Comparison of ENCODE assay signal across 8 cellular contexts in genomic region chr1:54764132-54764921, GRCh38. TPM values are rescaled to one million over a fixed set of nuclear protein-coding genes. Genes with fewer than 3 reads are reported as not detected.
DNase-seq lines count a peak whose midpoint lies in the region; ATAC-seq and TF ChIP-seq lines count a peak whose summit lies in the region.

Gene PARS2, minus strand, starts transcription at chr1:54764523. Its CDS starts 5,362 bp downstream, at chr1:54759161.

- peaks cover 24% of the 10 kb centered on the region for H3K4me1 Mint-ChIP-seq in activated B cell treated with CpG ODN at 0.5 μM for 24 hours

- DNase-seq in AG09309 (ENCODE audit: low read depth) (peak; percentile 99), NCI-H226 (peak; percentile 97), activated B cell treated with CpG ODN at 0.5 μM for 24 hours (peak; percentile 91), inferior parietal cortex (ENCODE audit: extremely low spot score) (peak; percentile 100), smooth muscle cell of the brain vasculature (ENCODE audit: low read depth, low spot score) (peak; percentile 99)
- DNase-seq in central memory CD4-positive, alpha-beta T cell = peak; percentile 97

- CTCF ChIA-PET in activated B cell treated with CpG ODN at 0.5 μM for 24 hours (lab: Charles Lee) = interaction anchor here (0.7 to 1.0 kb wide), 2 partner anchors 37 to 547 kb away, joined by 3 read pairs; no protein-coding TSS in a partner anchor

- H3K4me3 ChIP-seq in AG09309 (ENCODE audit: control insufficient read depth, low read depth, low read length) = peak within 1 kb of the TSS; percentile 87

- H3K4me3 Mint-ChIP-seq in activated B cell treated with CpG ODN at 0.5 μM for 24 hours = peak within 1 kb of the TSS; percentile 90

- H3K27ac Mint-ChIP-seq in activated B cell treated with CpG ODN at 0.5 μM for 24 hours = peak within 1 kb of the TSS; percentile 89

- no peaks in the 10 kb centered on the region for H3K9me3 Mint-ChIP-seq in activated B cell treated with CpG ODN at 0.5 μM for 24 hours

- H3K27me3 Mint-ChIP-seq in activated B cell treated with CpG ODN at 0.5 μM for 24 hours = no peaks in the 10 kb centered on the region

- H3K36me3 Mint-ChIP-seq in activated B cell treated with CpG ODN at 0.5 μM for 24 hours (ENCODE audit: low read depth) = peaks cover 4% of the 10 kb centered on the region

- intact Hi-C loops in activated B cell treated with CpG ODN at 0.5 μM for 24 hours (cut with micrococcal nuclease) = loop anchor here (1.0 to 10.0 kb wide), 11 partner anchors 37 to 926 kb away; partner anchors contain the start of genes CYB5RL, DHCR24, LRRC42 and MRPL37

- POLR2A ChIA-PET in activated B cell treated with CpG ODN at 0.5 μM for 24 hours (lab: Charles Lee) = interaction anchor here (1.0 to 2.9 kb wide), 4 partner anchors 48 to 819 kb away, joined by 3 to 13 read pairs (median 6); partner anchors contain the start of genes IFT25, LRRC42, TMEM59 and TTC4

- ATAC-seq in GM19023 (IDR thresholded peaks at IDR 0.05; ENCODE audit: unreplicated experiment) (peak; percentile 93), HG03196 (IDR thresholded peaks at IDR 0.05; ENCODE audit: unreplicated experiment) (peak; percentile 95), activated B cell treated with CpG ODN at 0.5 μM for 24 hours (ENCODE audit: low read depth) (peak; percentile 92)

- TF ChIP-seq CTCF in AG09309 (IDR thresholded peaks at IDR 0.05; ENCODE audit: control insufficient read depth, insufficient read depth, low read depth, low read length, missing control alignments) (no peak), activated B cell treated with CpG ODN at 0.5 μM for 24 hours (IDR thresholded peaks at IDR 0.05) (no peak)

RNA-seq across cellular contexts. Expression of gene PARS2, which starts in this region (rescaled TPM):
- total RNA-seq in activated B cell treated with CpG ODN at 0.5 μM for 24 hours = 4.3 and 4.8 TPM in 2 replicates

Comparison
In these comparisons a context has a peak if more than half of its experiments do, and no peak if none do; other contexts are left out.
1. Peak in every context shown above with its lines: DNase-seq, ATAC-seq and H3K4me3 ChIP-seq.